8 cellular contexts compared by ENCODE assay signal in genomic region chr19:17260842-17261325, GRCh38. TPM values are rescaled to one million over a fixed set of nuclear protein-coding genes. Genes with fewer than 3 reads are reported as not detected.
DNase-seq lines count a peak whose midpoint lies in the region; ATAC-seq and TF ChIP-seq lines count a peak whose summit lies in the region.

No MANE protein-coding gene starts in this region.

- H3K4me3 Mint-ChIP-seq in activated T-helper 1 cell treated with anti-CD3 and anti-CD28 coated beads, Interleukin-12 subunit alpha, Interleukin-12 subunit beta, Interleukin-2, Interleukin-4 antibody, amounts not matched to agents 30 ng/mL and 10 ng/mL and 1 ng/mL, durations not matched to agents 14 hours and 24 hours and 36 hours: no peak overlapping the region

- POLR2A ChIA-PET in RWPE1 (lab: Yijun Ruan, JAX; ENCODE audit: low non-redundant PET): interaction anchor here (0.6 kb wide), 1 partner anchor 38 kb away, joined by 4 read pairs; no protein-coding TSS in a partner anchor

- H3K4me1 ChIP-seq in foreskin keratinocyte: no peaks in the 10 kb centered on the region
- no peaks in the 10 kb centered on the region for H3K4me1 ChIP-seq in parathyroid adenoma
- no peaks in the 10 kb centered on the region for H3K4me1 ChIP-seq in upper lobe of right lung

- H3K9me3 Mint-ChIP-seq in activated T-helper 1 cell treated with anti-CD3 and anti-CD28 coated beads, Interleukin-12 subunit alpha, Interleukin-12 subunit beta, Interleukin-2, Interleukin-4 antibody, amounts not matched to agents 30 ng/mL and 10 ng/mL and 1 ng/mL, durations not matched to agents 14 hours and 24 hours and 36 hours: no peaks in the 10 kb centered on the region

- DNase-seq in COLO668 (lab: John Stamatoyannopoulos, UW; ENCODE audit: unreplicated experiment) (peak; percentile 89), LNCaP clone FGC (ENCODE audit: low read depth) (peak; percentile 58), RWPE1 (ENCODE audit: low spot score) (peak; percentile 94), foreskin keratinocyte (peak in 1 of 2 donors; percentile 68), upper lobe of right lung (peak; percentile 94)
- peak; percentile 80 for DNase-seq in activated T-helper 1 cell treated with anti-CD3 and anti-CD28 coated beads, Interleukin-12 subunit alpha, Interleukin-12 subunit beta, Interleukin-2, Interleukin-4 antibody, amounts not matched to agents 30 ng/mL and 10 ng/mL and 1 ng/mL, durations not matched to agents 14 hours and 24 hours and 36 hours (ENCODE audit: low spot score)

- H3K27me3 Mint-ChIP-seq in activated T-helper 1 cell treated with anti-CD3 and anti-CD28 coated beads, Interleukin-12 subunit alpha, Interleukin-12 subunit beta, Interleukin-2, Interleukin-4 antibody, amounts not matched to agents 30 ng/mL and 10 ng/mL and 1 ng/mL, durations not matched to agents 14 hours and 24 hours and 36 hours (ENCODE audit: insufficient read depth): no peaks in the 10 kb centered on the region

- H3K9me3 ChIP-seq in parathyroid adenoma (ENCODE audit: control insufficient read depth, low read length) (no peaks in the 10 kb centered on the region), upper lobe of right lung (no peaks in the 10 kb centered on the region)

- no peak overlapping the region for H3K9ac ChIP-seq in parathyroid adenoma

- peak overlapping the region; percentile 79 for H2AFZ ChIP-seq in parathyroid adenoma

- CTCF ChIA-PET in RWPE1 (lab: Yijun Ruan, JAX): interaction anchor here (0.6 to 1.7 kb wide), 9 partner anchors 8 to 100 kb away, joined by 3 to 15 read pairs (median 5); partner anchors contain the start of gene ANKLE1

- H3K27me3 ChIP-seq in foreskin keratinocyte (no peaks in the 10 kb centered on the region), parathyroid adenoma (ENCODE audit: control insufficient read depth, insufficient read depth, low read length) (no peaks in the 10 kb centered on the region), upper lobe of right lung (no peaks in the 10 kb centered on the region)

- peaks cover 12% of the 10 kb centered on the region for H3K4me1 Mint-ChIP-seq in activated T-helper 1 cell treated with anti-CD3 and anti-CD28 coated beads, Interleukin-12 subunit alpha, Interleukin-12 subunit beta, Interleukin-2, Interleukin-4 antibody, amounts not matched to agents 30 ng/mL and 10 ng/mL and 1 ng/mL, durations not matched to agents 14 hours and 24 hours and 36 hours (ENCODE audit: low read depth)

- no peaks in the 10 kb centered on the region for H3K79me2 ChIP-seq in parathyroid adenoma

- H3K27ac Mint-ChIP-seq in activated T-helper 1 cell treated with anti-CD3 and anti-CD28 coated beads, Interleukin-12 subunit alpha, Interleukin-12 subunit beta, Interleukin-2, Interleukin-4 antibody, amounts not matched to agents 30 ng/mL and 10 ng/mL and 1 ng/mL, durations not matched to agents 14 hours and 24 hours and 36 hours: no peak overlapping the region

- no peak overlapping the region for H3K4me2 ChIP-seq in parathyroid adenoma (ENCODE audit: low read length)

- ATAC-seq in GM21447 (IDR thresholded peaks at IDR 0.05; ENCODE audit: unreplicated experiment) (peak; percentile 72), foreskin keratinocyte (peak; percentile 88), upper lobe of right lung (peak; percentile 97)

- intact Hi-C loops in activated T-helper 1 cell treated with anti-CD3 and anti-CD28 coated beads, Interleukin-12 subunit alpha, Interleukin-12 subunit beta, Interleukin-2, Interleukin-4 antibody, amounts not matched to agents 30 ng/mL and 10 ng/mL and 1 ng/mL, durations not matched to agents 14 hours and 24 hours and 36 hours (cut with micrococcal nuclease): loop anchor here (1.0 kb wide), 2 partner anchors 21 to 194 kb away; no protein-coding TSS in a partner anchor
- intact Hi-C loops in upper lobe of right lung (cut with DNase I): no loop called here

- H3K4me3 ChIP-seq in LNCaP clone FGC (ENCODE audit: low read depth, low read length) (no peak overlapping the region), parathyroid adenoma (ENCODE audit: low read depth, low read length) (no peak overlapping the region), upper lobe of right lung (no peak overlapping the region)

- H3K36me3 Mint-ChIP-seq in activated T-helper 1 cell treated with anti-CD3 and anti-CD28 coated beads, Interleukin-12 subunit alpha, Interleukin-12 subunit beta, Interleukin-2, Interleukin-4 antibody, amounts not matched to agents 30 ng/mL and 10 ng/mL and 1 ng/mL, durations not matched to agents 14 hours and 24 hours and 36 hours (ENCODE audit: low read depth): no peaks in the 10 kb centered on the region

- H3K27ac ChIP-seq in RWPE1 (peak overlapping the region; percentile 52), foreskin keratinocyte (no peak overlapping the region), parathyroid adenoma (no peak overlapping the region), upper lobe of right lung (no peak overlapping the region)

- H3K36me3 ChIP-seq in parathyroid adenoma (ENCODE audit: control insufficient read depth, insufficient read depth, low read length): no peaks in the 10 kb centered on the region
- H3K36me3 ChIP-seq in upper lobe of right lung: no peaks in the 10 kb centered on the region

- peak; percentile 88 for TF ChIP-seq CTCF in LNCaP clone FGC (IDR thresholded peaks at IDR 0.05; ENCODE audit: control insufficient read depth, extremely low read depth, insufficient read depth)
- TF ChIP-seq CTCF in RWPE1 (conservative IDR thresholded peaks at IDR 0.05; ENCODE audit: low read depth): peak; percentile 99
- TF ChIP-seq CTCF in foreskin keratinocyte (conservative IDR thresholded peaks at IDR 0.05): peak; percentile 96
- TF ChIP-seq CTCF in parathyroid adenoma (IDR thresholded peaks at IDR 0.05): peak; percentile 94
- peak; percentile 97 for TF ChIP-seq CTCF in upper lobe of right lung (IDR thresholded peaks at IDR 0.05)

RNA-seq across cellular contexts. Expression of gene USHBP1, which starts 3.7 kb away (rescaled TPM):
- total RNA-seq in activated T-helper 1 cell treated with anti-CD3 and anti-CD28 coated beads, Interleukin-12 subunit alpha, Interleukin-12 subunit beta, Interleukin-2, Interleukin-4 antibody, amounts not matched to agents 30 ng/mL and 10 ng/mL and 1 ng/mL, durations not matched to agents 14 hours and 24 hours and 36 hours: 0.10 and 0.26 TPM in 2 replicates
- total RNA-seq in foreskin keratinocyte: not detected in 2 replicates
- polyA plus RNA-seq in foreskin keratinocyte: 0.04 TPM in 1 of 2 replicates, not detected in the other
- total RNA-seq in upper lobe of right lung: 14.0 TPM

RNA-seq across cellular contexts. Expression of gene BABAM1, which starts 6.4 kb away (rescaled TPM):
- 114 and 120 TPM in 2 replicates for total RNA-seq in activated T-helper 1 cell treated with anti-CD3 and anti-CD28 coated beads, Interleukin-12 subunit alpha, Interleukin-12 subunit beta, Interleukin-2, Interleukin-4 antibody, amounts not matched to agents 30 ng/mL and 10 ng/mL and 1 ng/mL, durations not matched to agents 14 hours and 24 hours and 36 hours
- total RNA-seq in foreskin keratinocyte (95.7 and 95.9 TPM in 2 replicates), upper lobe of right lung (67.9 TPM)
- polyA plus RNA-seq in foreskin keratinocyte: 119 and 122 TPM in 2 replicates

RNA-seq across cellular contexts. Expression of gene NR2F6, which starts 15.2 kb away (rescaled TPM):
- total RNA-seq in activated T-helper 1 cell treated with anti-CD3 and anti-CD28 coated beads, Interleukin-12 subunit alpha, Interleukin-12 subunit beta, Interleukin-2, Interleukin-4 antibody, amounts not matched to agents 30 ng/mL and 10 ng/mL and 1 ng/mL, durations not matched to agents 14 hours and 24 hours and 36 hours: 14.3 and 14.4 TPM in 2 replicates
- total RNA-seq in foreskin keratinocyte (30.2 and 35.3 TPM in 2 replicates), upper lobe of right lung (41.7 TPM)
- 37.9 and 41.6 TPM in 2 replicates for polyA plus RNA-seq in foreskin keratinocyte

RNA-seq across cellular contexts. Expression of gene ANKLE1, which starts 20.8 kb away (rescaled TPM):
- 13.4 and 13.8 TPM in 2 replicates for total RNA-seq in activated T-helper 1 cell treated with anti-CD3 and anti-CD28 coated beads, Interleukin-12 subunit alpha, Interleukin-12 subunit beta, Interleukin-2, Interleukin-4 antibody, amounts not matched to agents 30 ng/mL and 10 ng/mL and 1 ng/mL, durations not matched to agents 14 hours and 24 hours and 36 hours
- total RNA-seq in foreskin keratinocyte (2.1 and 2.7 TPM in 2 replicates), upper lobe of right lung (0.64 TPM)
- polyA plus RNA-seq in foreskin keratinocyte: 1.9 and 2.6 TPM in 2 replicates

RNA-seq across cellular contexts. Expression of gene OCEL1, which starts 34.9 kb away (rescaled TPM):
- 17.0 and 19.6 TPM in 2 replicates for total RNA-seq in activated T-helper 1 cell treated with anti-CD3 and anti-CD28 coated beads, Interleukin-12 subunit alpha, Interleukin-12 subunit beta, Interleukin-2, Interleukin-4 antibody, amounts not matched to agents 30 ng/mL and 10 ng/mL and 1 ng/mL, durations not matched to agents 14 hours and 24 hours and 36 hours
- total RNA-seq in foreskin keratinocyte (12.3 and 14.4 TPM in 2 replicates), upper lobe of right lung (31.6 TPM)
- 16.7 and 21.7 TPM in 2 replicates for polyA plus RNA-seq in foreskin keratinocyte

Comparison
In these comparisons a context has a peak if more than half of its experiments do, and no peak if none do; other contexts are left out.
1. RNA of gene USHBP1, which starts 3.7 kb away (total RNA-seq): 14.0 TPM in upper lobe of right lung (single experiment); 0.10 to 0.26 TPM in activated T-helper 1 cell treated with anti-CD3 and anti-CD28 coated beads, Interleukin-12 subunit alpha, Interleukin-12 subunit beta, Interleukin-2, Interleukin-4 antibody, amounts not matched to agents 30 ng/mL and 10 ng/mL and 1 ng/mL, durations not matched to agents 14 hours and 24 hours and 36 hours and not detected in foreskin keratinocyte; every median in the first group is over 10 times any median in the second.
2. Peak in every context shown above with its lines, with median percentiles within 50 percentile points of each other: ATAC-seq and CTCF ChIP-seq.